29 cellular contexts compared by ENCODE assay signal in genomic region chrX:22360129-22360528, GRCh38.
"Had no signal": no experiment of that assay in that cellular context is flagged by ENCODE, and none has a peak within 500 bp of the region (broad histone marks: within the 10 kb centered on the region; RNA-seq: fewer than 3 reads in every experiment).

No MANE protein-coding gene starts in this region.

- H3K4me2 ChIP-seq: smooth muscle cell had no signal

- H3K4me1 Mint-ChIP-seq: immature natural killer cell; mesothelial cell of epicardium; naive thymus-derived CD4-positive, alpha-beta T cell; nephron progenitor cell; stimulated activated effector memory CD8-positive, alpha-beta T cell treated with anti-CD3 and anti-CD28 coated beads, Interleukin-12 subunit alpha, Interleukin-12 subunit beta, amount 100 ng/mL, for 72 hours had no signal

- H3K27ac Mint-ChIP-seq: immature natural killer cell; memory B cell; mesothelial cell of epicardium; naive thymus-derived CD4-positive, alpha-beta T cell; nephron progenitor cell; stimulated activated effector memory CD8-positive, alpha-beta T cell treated with anti-CD3 and anti-CD28 coated beads, Interleukin-12 subunit alpha, Interleukin-12 subunit beta, amount 100 ng/mL, for 72 hours had no signal

- H3K4me1 ChIP-seq: esophagus muscularis mucosa, left ventricle myocardium inferior, lower lobe of right lung, prostate gland, stomach, thyroid gland, vagina had no signal

- H3K4me3 Mint-ChIP-seq: immature natural killer cell; memory B cell; mesothelial cell of epicardium; naive thymus-derived CD4-positive, alpha-beta T cell; nephron progenitor cell; stimulated activated effector memory CD8-positive, alpha-beta T cell treated with anti-CD3 and anti-CD28 coated beads, Interleukin-12 subunit alpha, Interleukin-12 subunit beta, amount 100 ng/mL, for 72 hours had no signal

- DNase-seq: dermis blood vessel endothelial cell; effector memory CD4-positive, alpha-beta T cell; foreskin melanocyte; hypothalamus; immature natural killer cell; islet precursor cell; kidney glomerular epithelial cell; left colon; left ventricle myocardium inferior; lower lobe of right lung; mucosa of descending colon; naive thymus-derived CD4-positive, alpha-beta T cell; nephron progenitor cell; right cardiac atrium; stimulated activated CD4-positive, alpha-beta T cell treated with anti-CD3 and anti-CD28 coated beads, Interleukin-12 subunit alpha, Interleukin-12 subunit beta, amount 100 ng/mL, for 4 hours; stimulated activated CD4-positive, alpha-beta T cell treated with anti-CD3 and anti-CD28 coated beads, Interleukin-1b, Interleukin-23, amount 100 ng/mL, for 48 hours; stimulated activated CD4-positive, alpha-beta T cell treated with anti-CD3 and anti-CD28 coated beads, Interleukin-4, amount 100 ng/mL, for 1 hour; stimulated activated naive CD4-positive, alpha-beta T cell treated with Interleukin-2 at 50 U/mL for 16 hours; stomach; thyroid gland; trophoblast cell had no signal

- H3K36me3 Mint-ChIP-seq: immature natural killer cell; memory B cell; mesothelial cell of epicardium; naive thymus-derived CD4-positive, alpha-beta T cell; stimulated activated effector memory CD8-positive, alpha-beta T cell treated with anti-CD3 and anti-CD28 coated beads, Interleukin-12 subunit alpha, Interleukin-12 subunit beta, amount 100 ng/mL, for 72 hours had no signal

- H3K27me3 Mint-ChIP-seq: naive thymus-derived CD4-positive, alpha-beta T cell had no signal

- H3K27ac ChIP-seq: coronary artery, esophagus muscularis mucosa, left ventricle myocardium inferior, lower lobe of right lung, prostate gland, stomach, thyroid gland, vagina had no signal

- H3K9me3 Mint-ChIP-seq: memory B cell had no signal

- H3K36me3 ChIP-seq: esophagus muscularis mucosa, left ventricle myocardium inferior, lower lobe of right lung, prostate gland, stomach, thyroid gland, vagina had no signal

- H3K4me3 ChIP-seq: coronary artery, esophagus muscularis mucosa, left ventricle myocardium inferior, lower lobe of right lung, mucosa of descending colon, prostate gland, smooth muscle cell, stomach, thyroid gland, vagina had no signal

- H3K27me3 ChIP-seq: esophagus muscularis mucosa, stomach, thyroid gland, vagina had no signal

- H3K9me3 ChIP-seq: esophagus muscularis mucosa, left ventricle myocardium inferior, lower lobe of right lung, mucosa of descending colon, prostate gland, stomach, thyroid gland, vagina had no signal
